In genomic region chr4:118904935-118905334, GRCh38 we compare ENCODE assay signal across 12 cellular contexts. TPM values are rescaled to one million over a fixed set of nuclear protein-coding genes. Genes with fewer than 3 reads are reported as not detected.
A peak's percentile ranks its signal among the peaks of the same experiment; 100 is the strongest.
DNase-seq lines count a peak whose midpoint lies in the region; ATAC-seq and TF ChIP-seq lines count a peak whose summit lies in the region.
"Had no signal": no experiment of that assay in that cellular context is flagged by ENCODE, and none has a peak within 500 bp of the region (broad histone marks: within the 10 kb centered on the region; RNA-seq: fewer than 3 reads in every experiment).

No MANE protein-coding gene starts in this region.

- no peaks in the 10 kb centered on the region for H3K9me3 ChIP-seq in ovary

- ATAC-seq in activated T-helper 17 cell treated with anti-CD3 and anti-CD28 coated beads, Interleukin-2, amount 50 U/mL, for 72 hours (replicated peaks) = no peak

- intact Hi-C loops in ovary (cut with DNase I) = no loop called here

- 6 to 37% (median 10%) methylated on average over 2 of the region's 2 CpGs for WGBS in ovary, 3 donors

- no peaks in the 10 kb centered on the region for H3K36me3 Mint-ChIP-seq in activated T-helper 17 cell treated with anti-CD3 and anti-CD28 coated beads, Interleukin-2, amount 50 U/mL, for 72 hours (ENCODE audit: low read depth)

- TF ChIP-seq CTCF in fibroblast of mammary gland (conservative IDR thresholded peaks at IDR 0.05; ENCODE audit: control insufficient read depth, insufficient read depth, low read depth, low read length) (no peak), ovary (IDR thresholded peaks at IDR 0.05) (no peak)

- no peaks in the 10 kb centered on the region for H3K27me3 ChIP-seq in ovary

- no peaks in the 10 kb centered on the region for H3K9me3 Mint-ChIP-seq in activated T-helper 17 cell treated with anti-CD3 and anti-CD28 coated beads, Interleukin-2, amount 50 U/mL, for 72 hours

- no peaks in the 10 kb centered on the region for H3K36me3 ChIP-seq in ovary

- H3K27ac ChIP-seq in ovary = peak overlapping the region; percentile 40 to 66
- H3K27ac ChIP-seq: epithelial cell of prostate had no signal

- DNase-seq in Daoy (ENCODE audit: low read depth) (peak; percentile 24), OCI-M2 (lab: John Stamatoyannopoulos, UW; ENCODE audit: unreplicated experiment) (peak; percentile 8), fibroblast of mammary gland (ENCODE audit: low read depth) (peak; percentile 31), ovary (no peak), NCI-H1436 (lab: John Stamatoyannopoulos, UW) (no peak), NCI-H446 treated with DMSO at 0.1 percent for 48 hours (lab: John Stamatoyannopoulos, UW) (no peak), cerebellar cortex (ENCODE audit: low spot score) (no peak)
- DNase-seq: activated CD8-positive, alpha-beta memory T cell treated with anti-CD3 and anti-CD28 coated beads for 24 hours; amniotic stem cell had no signal

- no peak for TF ChIP-seq POLR2A in ovary (IDR thresholded peaks at IDR 0.05)

- no peak overlapping the region for H3K27ac Mint-ChIP-seq in activated T-helper 17 cell treated with anti-CD3 and anti-CD28 coated beads, Interleukin-2, amount 50 U/mL, for 72 hours

- TF ChIP-seq EP300 in ovary (IDR thresholded peaks at IDR 0.05) = no peak

- no peak overlapping the region for H3K4me3 Mint-ChIP-seq in activated T-helper 17 cell treated with anti-CD3 and anti-CD28 coated beads, Interleukin-2, amount 50 U/mL, for 72 hours

- no peak overlapping the region for H3K4me3 ChIP-seq in fibroblast of mammary gland (ENCODE audit: control insufficient read depth, low read depth, low read length)
- H3K4me3 ChIP-seq in ovary = no peak overlapping the region

- peaks cover 18% of the 10 kb centered on the region for H3K4me1 ChIP-seq in ovary (ENCODE audit: insufficient read depth)

- peaks cover 12% of the 10 kb centered on the region for H3K27me3 Mint-ChIP-seq in activated T-helper 17 cell treated with anti-CD3 and anti-CD28 coated beads, Interleukin-2, amount 50 U/mL, for 72 hours

- no peaks in the 10 kb centered on the region for H3K4me1 Mint-ChIP-seq in activated T-helper 17 cell treated with anti-CD3 and anti-CD28 coated beads, Interleukin-2, amount 50 U/mL, for 72 hours

RNA-seq across cellular contexts. Expression of gene SYNPO2, which starts 16.3 kb away (rescaled TPM):
- total RNA-seq in Daoy (2014; rRNA removed; shearing (Covaris generic)) = 0.11 and 0.86 TPM in 2 replicates
- total RNA-seq in ovary = 100 to 1,000 TPM in 5 of 7 donors, 10 to 100 TPM in 2; 61.9 to 265 (median 165) TPM
- polyA plus RNA-seq in ovary = 100 to 1,000 TPM in 1 of 2 donors, 10 to 100 TPM in 1; 54.8 to 121 TPM
- under 1 TPM; 0.32 to 0.37 TPM for total RNA-seq in activated T-helper 17 cell treated with anti-CD3 and anti-CD28 coated beads, Interleukin-2, amount 50 U/mL, for 72 hours
- total RNA-seq: G401 had no signal

Comparison
In these comparisons a context has a peak if more than half of its experiments do, and no peak if none do; other contexts are left out.
1. DNase-seq: peak in Daoy (single experiment), OCI-M2 (single experiment) and fibroblast of mammary gland (single experiment); none in ovary (0 of 5), NCI-H1436 (single experiment), NCI-H446 treated with DMSO at 0.1 percent for 48 hours (single experiment) and cerebellar cortex (single experiment).
2. RNA of gene SYNPO2, which starts 16.3 kb away (total RNA-seq): 61.9 to 265 TPM in ovary; 0.32 to 0.37 TPM in activated T-helper 17 cell treated with anti-CD3 and anti-CD28 coated beads, Interleukin-2, amount 50 U/mL, for 72 hours and 0.11 to 0.86 TPM in Daoy; every median in the first group is over 10 times any median in the second.